ENCODE assay signal across 6 cellular contexts in the genomic region with DNA sequence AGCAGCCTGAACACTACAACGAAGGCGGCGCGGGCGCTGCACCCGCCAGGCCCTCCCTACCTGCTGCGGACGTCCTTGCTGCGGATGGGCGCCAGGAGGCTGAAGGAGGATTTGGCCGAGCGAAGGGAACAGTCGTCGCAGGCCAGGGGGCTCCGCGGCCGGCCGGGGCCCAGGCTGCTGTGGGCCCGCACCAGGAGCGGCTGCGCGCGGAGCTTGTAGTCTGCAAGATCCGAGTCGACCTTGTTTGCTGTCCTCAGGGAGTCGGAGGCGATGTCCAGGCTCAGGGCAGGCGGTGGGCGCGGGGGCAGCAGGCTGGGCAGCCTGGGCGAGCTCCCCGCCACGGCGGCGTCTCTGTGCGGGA. TPM values are rescaled to one million over a fixed set of nuclear protein-coding genes. Genes with fewer than 3 reads are reported as not detected.
DNase-seq lines count a peak whose midpoint lies in the region; ATAC-seq lines count a peak whose summit lies in the region.

No MANE protein-coding gene starts in this region.

- 0 to 1% methylated on average over 30 to 36 of the region's 36 CpGs for WGBS in aorta, 2 donors

- H3K36me3 ChIP-seq in iPS-15b (ENCODE audit: control insufficient read depth, insufficient read depth, low read length) (peaks cover 27% of the 10 kb centered on the region), aorta (ENCODE audit: control insufficient read depth in 1 of 2, insufficient read depth in 2 of 2, low read length in 1 of 2) (peaks cover 0 to 2% of the 10 kb centered on the region in 2 donors)

- no peak overlapping the region for H3K27ac ChIP-seq in aorta (ENCODE audit: low read depth in 1 of 2, low read length in 2 of 2)

- H3K4me1 ChIP-seq in iPS-15b (ENCODE audit: control insufficient read depth, insufficient read depth, low read length) (no peaks in the 10 kb centered on the region), aorta (ENCODE audit: control insufficient read depth in 1 of 2, insufficient read depth in 2 of 2, low read length in 2 of 2) (no peaks in the 10 kb centered on the region)

- intact Hi-C loops in aorta (cut with DNase I): no loop called here

- H3K9ac ChIP-seq in iPS-15b (ENCODE audit: low read depth, low read length): peak overlapping the region; percentile 73

- peak overlapping the region; percentile 58 for H3K4me3 ChIP-seq in iPS-15b (ENCODE audit: low read depth, low read length)
- peak overlapping the region; percentile 83 to 93 for H3K4me3 ChIP-seq in aorta (ENCODE audit: low read length in 2 of 2)

- ATAC-seq in GM21360 (IDR thresholded peaks at IDR 0.05; ENCODE audit: unreplicated experiment) (peak; percentile 21), aorta (ENCODE audit: low FRiP score) (no peak), GM18870 (IDR thresholded peaks at IDR 0.05; ENCODE audit: unreplicated experiment) (no peak)

- H3K9me3 ChIP-seq in iPS-15b (ENCODE audit: control insufficient read depth, insufficient read depth, low read length) (no peaks in the 10 kb centered on the region), aorta (ENCODE audit: control insufficient read depth, low read length) (no peaks in the 10 kb centered on the region)

- DNase-seq in RPMI8226 (peak; percentile 25), aorta (no peak), activated gamma-delta T cell treated with Interleukin-2 at 50 U/mL for 16 hours (no peak)

- H3K27me3 ChIP-seq in iPS-15b (ENCODE audit: control insufficient read depth, insufficient read depth, low read length): no peaks in the 10 kb centered on the region
- no peaks in the 10 kb centered on the region for H3K27me3 ChIP-seq in aorta (ENCODE audit: control insufficient read depth in 1 of 2, insufficient read depth in 2 of 2, low read length in 1 of 2)

RNA-seq across cellular contexts. Expression of a gene that starts 1.1 kb away (rescaled TPM):
- total RNA-seq in aorta: 10 to 100 TPM in 1 of 2 donors, 1 to 10 TPM in 1; 8.6 to 14.9 TPM
- polyA plus RNA-seq in aorta: 10 to 100 TPM in 1 of 2 donors, 1 to 10 TPM in 1; 2.8 to 15.6 TPM

RNA-seq across cellular contexts. Expression of a gene that starts 28.1 kb away (rescaled TPM):
- 10 to 100 TPM; 31.2 to 38.8 TPM for total RNA-seq in aorta
- polyA plus RNA-seq in aorta: 10 to 100 TPM; 16.2 to 72.0 TPM

RNA-seq across cellular contexts. Expression of a gene that starts 28.1 kb away (rescaled TPM):
- 10 to 100 TPM; 27.1 to 39.0 TPM for total RNA-seq in aorta
- polyA plus RNA-seq in aorta: 10 to 100 TPM; 15.0 to 47.2 TPM

RNA-seq across cellular contexts. Expression of a gene that starts 38.6 kb away (rescaled TPM):
- total RNA-seq in aorta: 1 to 10 TPM; 6.8 to 7.7 TPM
- polyA plus RNA-seq in aorta: 10 to 100 TPM in 1 of 2 donors, 1 to 10 TPM in 1; 1.6 to 13.9 TPM

RNA-seq across cellular contexts. Expression of a gene that starts 44.3 kb away (rescaled TPM):
- total RNA-seq in aorta: 10 to 100 TPM; 57.1 to 59.1 TPM
- polyA plus RNA-seq in aorta: 10 to 100 TPM; 11.1 to 61.0 TPM
